Comparison of ENCODE assay signal across 23 cellular contexts in genomic region chr6:31294056-31294455, GRCh38.
"Had no signal": no experiment of that assay in that cellular context is flagged by ENCODE, and none has a peak within 500 bp of the region (broad histone marks: within the 10 kb centered on the region; RNA-seq: fewer than 3 reads in every experiment).

No MANE protein-coding gene starts in this region.

- ATAC-seq: effector memory CD8-positive, alpha-beta T cell; esophagus mucosa; foreskin keratinocyte; gastrocnemius medialis; gastroesophageal sphincter; heart left ventricle; heart right ventricle had no signal

- H3K4me1 ChIP-seq: colonic mucosa, esophagus muscularis mucosa, esophagus squamous epithelium, foreskin keratinocyte, gastrocnemius medialis, gastroesophageal sphincter, heart left ventricle, heart right ventricle had no signal

- H3K27me3 ChIP-seq: colonic mucosa had no signal

- H3K36me3 ChIP-seq: colonic mucosa, esophagus muscularis mucosa, esophagus squamous epithelium, gastrocnemius medialis, gastroesophageal sphincter, heart left ventricle, heart right ventricle had no signal

- DNase-seq: colonic mucosa; cortex of kidney; dorsolateral prefrontal cortex; effector CD4-positive, alpha-beta T cell; effector CD8-positive, alpha-beta T cell; effector memory CD4-positive, alpha-beta T cell; effector memory CD8-positive, alpha-beta T cell; erythroblast; esophagus squamous epithelium; foreskin keratinocyte; gastrocnemius medialis; glutamatergic neuron; head of caudate nucleus; heart left ventricle; heart right ventricle had no signal

- H3K9me3 ChIP-seq: colonic mucosa, esophagus squamous epithelium, gastrocnemius medialis had no signal

- FAIRE-seq: colon, endometrium, frontal cortex had no signal

- H3K4me3 ChIP-seq: colonic mucosa, coronary artery, dorsolateral prefrontal cortex, esophagus muscularis mucosa, esophagus squamous epithelium, gastrocnemius medialis, gastroesophageal sphincter, heart left ventricle, heart right ventricle had no signal

- H3K27ac ChIP-seq: colonic mucosa, coronary artery, dorsolateral prefrontal cortex, epithelial cell of prostate, esophagus muscularis mucosa, esophagus squamous epithelium, foreskin keratinocyte, gastrocnemius medialis, gastroesophageal sphincter, heart left ventricle, heart right ventricle had no signal
